Comparison of ENCODE assay signal across 15 cellular contexts in genomic region chr4:19152264-19152663, GRCh38.
DNase-seq lines count a peak whose midpoint lies in the region; ATAC-seq and TF ChIP-seq lines count a peak whose summit lies in the region.
"Had no signal": no experiment of that assay in that cellular context is flagged by ENCODE, and none has a peak within 500 bp of the region (broad histone marks: within the 10 kb centered on the region; RNA-seq: fewer than 3 reads in every experiment).

No MANE protein-coding gene starts in this region.

- H3K9me3 ChIP-seq in left lung (peaks cover 0 to 23% of the 10 kb centered on the region in 2 donors), tibial artery (peaks cover 0 to 18% (median 3%) of the 10 kb centered on the region in 3 donors)

- DNase-seq in EL (peak; percentile 5), progenitor cell of endocrine pancreas (ENCODE audit: low spot score, unreplicated experiment) (no peak), left lung (no peak), tibial artery (no peak)
- DNase-seq: Caco-2; CD8-positive, alpha-beta T cell; DND-41; GF-D8 had no signal

- H3K27me3 Mint-ChIP-seq in progenitor cell of endocrine pancreas: no peaks in the 10 kb centered on the region

- H3K4me3 ChIP-seq in KMS-11 (IDR thresholded peaks at IDR 0.05; ENCODE audit: insufficient read depth, low read depth, low read length): no peak overlapping the region
- H3K4me3 ChIP-seq in left lung: no peak overlapping the region
- H3K4me3 ChIP-seq in tibial artery: no peak overlapping the region

- H3K4me2 ChIP-seq in KMS-11: peak overlapping the region; percentile 57; the same call in 1 of the 2 replicates

- peak overlapping the region; percentile 42 for H3K27ac Mint-ChIP-seq in progenitor cell of endocrine pancreas
- H3K27ac Mint-ChIP-seq: CD14-positive monocyte; CD8-positive, alpha-beta T cell had no signal

- H2AFZ ChIP-seq in KMS-11 (ENCODE audit: low read depth): peak overlapping the region; percentile 36

- H3K4me3 Mint-ChIP-seq in progenitor cell of endocrine pancreas (ENCODE audit: low read depth): no peak overlapping the region
- H3K4me3 Mint-ChIP-seq: CD14-positive monocyte; CD8-positive, alpha-beta T cell had no signal

- H3K27me3 ChIP-seq in KMS-11 (ENCODE audit: insufficient read depth, low read depth) (no peaks in the 10 kb centered on the region), left lung (no peaks in the 10 kb centered on the region), tibial artery (no peaks in the 10 kb centered on the region)

- peak overlapping the region; percentile 25; the same call in 1 of the 2 replicates for H3K9ac ChIP-seq in KMS-11

- TF ChIP-seq CTCF in KMS-11 (conservative IDR thresholded peaks at IDR 0.05; ENCODE audit: low read depth, low read length): no peak
- no peak for TF ChIP-seq CTCF in progenitor cell of endocrine pancreas (IDR thresholded peaks at IDR 0.05; ENCODE audit: unreplicated experiment)
- no peak for TF ChIP-seq CTCF in left lung (IDR thresholded peaks at IDR 0.05)
- no peak for TF ChIP-seq CTCF in tibial artery (IDR thresholded peaks at IDR 0.05)

- no peaks in the 10 kb centered on the region for H3K4me1 Mint-ChIP-seq in progenitor cell of endocrine pancreas (ENCODE audit: low read depth)
- H3K4me1 Mint-ChIP-seq: CD14-positive monocyte had no signal

- peaks cover 1% of the 10 kb centered on the region for H3K36me3 Mint-ChIP-seq in progenitor cell of endocrine pancreas (ENCODE audit: insufficient read depth)
- H3K36me3 Mint-ChIP-seq: CD14-positive monocyte; CD8-positive, alpha-beta T cell had no signal

- no peaks in the 10 kb centered on the region for H3K79me2 ChIP-seq in KMS-11 (ENCODE audit: insufficient read depth, low read depth)

- no peaks in the 10 kb centered on the region for H4K20me1 ChIP-seq in KMS-11 (ENCODE audit: insufficient read depth)

- H3K9me3 Mint-ChIP-seq in progenitor cell of endocrine pancreas (ENCODE audit: low read depth): peaks cover 26% of the 10 kb centered on the region

- peak overlapping the region; percentile 81 for H3K27ac ChIP-seq in KMS-11
- H3K27ac ChIP-seq in left lung: no peak overlapping the region
- H3K27ac ChIP-seq in tibial artery: no peak overlapping the region
- H3K27ac ChIP-seq: 22Rv1 had no signal

- ATAC-seq in HG02610 (IDR thresholded peaks at IDR 0.05; ENCODE audit: unreplicated experiment) (peak; percentile 57), left lung (no peak), GM19328 (IDR thresholded peaks at IDR 0.05; ENCODE audit: unreplicated experiment) (no peak)
- ATAC-seq: CD8-positive, alpha-beta T cell; HCT116; HepG2 had no signal

- intact Hi-C loops in left lung (cut with DNase I) (no loop called here), tibial artery (cut with DNase I; ENCODE audit: low total_unique reads) (no loop called here)

- H3K36me3 ChIP-seq in KMS-11 (ENCODE audit: insufficient read depth) (no peaks in the 10 kb centered on the region), left lung (no peaks in the 10 kb centered on the region), tibial artery (no peaks in the 10 kb centered on the region)

- H3K4me1 ChIP-seq in KMS-11 (ENCODE audit: low read depth, poor library complexity, severe bottlenecking) (peaks cover 52% of the 10 kb centered on the region), left lung (no peaks in the 10 kb centered on the region), tibial artery (no peaks in the 10 kb centered on the region)
- H3K4me1 ChIP-seq: Caco-2 had no signal
